ENCODE assay signal across 8 cellular contexts in genomic region chr9:113682297-113682771, GRCh38.
A peak's percentile ranks its signal among the peaks of the same experiment; 100 is the strongest.
DNase-seq lines count a peak whose midpoint lies in the region; ATAC-seq, FAIRE-seq and TF ChIP-seq lines count a peak whose summit lies in the region.

No MANE protein-coding gene starts in this region.

- H3K27ac ChIP-seq in SK-N-MC (no peak overlapping the region), small intestine (ENCODE audit: low read depth in 1 of 2, low read length in 1 of 2) (no peak overlapping the region)

- no peaks in the 10 kb centered on the region for H3K36me3 Mint-ChIP-seq in MCF 10A (ENCODE audit: insufficient read depth, unreplicated experiment)

- H3K36me3 ChIP-seq in SK-N-MC (ENCODE audit: insufficient read depth, low read length): no peaks in the 10 kb centered on the region
- no peaks in the 10 kb centered on the region for H3K36me3 ChIP-seq in small intestine (ENCODE audit: control insufficient read depth in 2 of 2, insufficient read depth in 2 of 2, low read length in 2 of 2)

- TF ChIP-seq CTCF in LNCAP (IDR thresholded peaks at IDR 0.05) (peak; percentile 96), MCF 10A (IDR thresholded peaks at IDR 0.05; ENCODE audit: unreplicated experiment) (peak; percentile 93)

- POLR2A ChIA-PET in MCF 10A (lab: Yijun Ruan, JAX): no interaction called here

- intact Hi-C loops in MCF 10A (cut with micrococcal nuclease): loop anchor here (1.0 to 2.0 kb wide), 2 partner anchors 280 to 351 kb away; no protein-coding TSS in a partner anchor

- 4 to 17% (median 9%) methylated on average over 9 of the region's 9 CpGs for WGBS in small intestine, 3 donors

- H3K27ac Mint-ChIP-seq in MCF 10A (ENCODE audit: low read depth, unreplicated experiment): no peak overlapping the region

- peaks cover 5% of the 10 kb centered on the region for H3K4me1 Mint-ChIP-seq in MCF 10A (ENCODE audit: insufficient read depth, unreplicated experiment)

- H3K4me3 ChIP-seq in SK-N-MC (no peak overlapping the region), small intestine (ENCODE audit: low read depth in 1 of 2, low read length in 2 of 2) (no peak overlapping the region)

- H3K27me3 ChIP-seq in small intestine (ENCODE audit: control insufficient read depth in 2 of 2, insufficient read depth in 2 of 2, low read length in 2 of 2): no peaks in the 10 kb centered on the region

- H3K9me3 ChIP-seq in SK-N-MC (ENCODE audit: low read depth, low read length) (no peaks in the 10 kb centered on the region), small intestine (ENCODE audit: control insufficient read depth, low read depth) (no peaks in the 10 kb centered on the region)

- DNase-seq in Daoy (ENCODE audit: low read depth) (peak; percentile 84), SK-N-MC (ENCODE audit: low read depth, low spot score) (peak; percentile 16), MCF 10A (ENCODE audit: unreplicated experiment) (peak; percentile 76), iPS-NIHi11 (ENCODE audit: low spot score) (peak; percentile 80), small intestine (peak; percentile 77)

- no peak overlapping the region for H3K4me3 Mint-ChIP-seq in MCF 10A (ENCODE audit: unreplicated experiment)

- H3K4me1 ChIP-seq in small intestine (ENCODE audit: control insufficient read depth in 2 of 2, insufficient read depth in 1 of 2, low read depth in 1 of 2, low read length in 1 of 2): peaks cover 0 to 3% of the 10 kb centered on the region in 2 donors

- H3K9me3 Mint-ChIP-seq in MCF 10A (ENCODE audit: unreplicated experiment): no peaks in the 10 kb centered on the region

- H3K9ac ChIP-seq in SK-N-MC (ENCODE audit: insufficient read length): no peak overlapping the region

- CTCF ChIA-PET in MCF 10A (lab: Yijun Ruan, JAX): interaction anchor here (0.6 to 2.2 kb wide), 23 partner anchors 9 to 342 kb away, joined by 3 to 11 read pairs (median 4); partner anchors contain the start of genes POLE3 and ZNF618

- no peak for ATAC-seq in HG02885 (IDR thresholded peaks at IDR 0.05; ENCODE audit: poor library complexity, unreplicated experiment)
- no peak for ATAC-seq in HG03039 (IDR thresholded peaks at IDR 0.05; ENCODE audit: unreplicated experiment)

- no TSS peak for BruUV-seq in MCF 10A (replicated peaks; lab: Mats Ljungman, UMichigan)

- FAIRE-seq in small intestine (lab: Jason Lieb, UNC): no peak

- H3K27me3 Mint-ChIP-seq in MCF 10A (ENCODE audit: insufficient read depth, unreplicated experiment): peaks cover 35% of the 10 kb centered on the region

Comparison
In these comparisons a context has a peak if more than half of its experiments do, and no peak if none do; other contexts are left out.
1. DNase-seq: peak in every context shown above with its lines; median percentile 84 in Daoy; 80 in iPS-NIHi11; 77 in small intestine; 76 in MCF 10A; 16 in SK-N-MC.